Comparison of ENCODE assay signal across 13 cellular contexts in genomic region chr1:211282023-211282373, GRCh38.
"Had no signal": no experiment of that assay in that cellular context is flagged by ENCODE, and none has a peak within 500 bp of the region (broad histone marks: within the 10 kb centered on the region; RNA-seq: fewer than 3 reads in every experiment).

No MANE protein-coding gene starts in this region.

- H3K4me1 Mint-ChIP-seq: nephron progenitor cell had no signal

- H3K27me3 Mint-ChIP-seq: naive thymus-derived CD4-positive, alpha-beta T cell had no signal

- H3K4me3 Mint-ChIP-seq: naive thymus-derived CD4-positive, alpha-beta T cell; nephron progenitor cell had no signal

- H3K27me3 ChIP-seq: heart right ventricle, tibial nerve, upper lobe of right lung, vagina had no signal

- H3K9me3 ChIP-seq: heart right ventricle, tibial nerve, upper lobe of right lung, vagina had no signal

- H3K27ac ChIP-seq: tibial nerve, upper lobe of right lung, vagina had no signal

- H3K9me3 Mint-ChIP-seq: naive thymus-derived CD4-positive, alpha-beta T cell; nephron progenitor cell had no signal

- ATAC-seq: esophagus mucosa; naive thymus-derived CD4-positive, alpha-beta T cell; sciatic nerve; upper lobe of right lung had no signal

- H3K27ac Mint-ChIP-seq: naive thymus-derived CD4-positive, alpha-beta T cell; nephron progenitor cell had no signal

- H3K4me1 ChIP-seq: upper lobe of right lung, vagina had no signal

- H3K4me3 ChIP-seq: heart right ventricle, tibial nerve, upper lobe of right lung, vagina had no signal

- DNase-seq: effector memory CD4-positive, alpha-beta T cell; heart right ventricle; hypothalamus; naive thymus-derived CD4-positive, alpha-beta T cell; nephron progenitor cell; stimulated activated CD4-positive, alpha-beta T cell treated with anti-CD3 and anti-CD28 coated beads, Interleukin-2, amount 100 ng/mL, for 24 hours; stimulated activated CD4-positive, alpha-beta T cell treated with anti-CD3 and anti-CD28 coated beads, Interleukin-4, amount 100 ng/mL, for 4 hours; stimulated activated naive CD4-positive, alpha-beta T cell treated with Interleukin-2 at 50 U/mL for 16 hours; upper lobe of right lung had no signal
